Comparison of ENCODE assay signal across 8 cellular contexts in the genomic region with DNA sequence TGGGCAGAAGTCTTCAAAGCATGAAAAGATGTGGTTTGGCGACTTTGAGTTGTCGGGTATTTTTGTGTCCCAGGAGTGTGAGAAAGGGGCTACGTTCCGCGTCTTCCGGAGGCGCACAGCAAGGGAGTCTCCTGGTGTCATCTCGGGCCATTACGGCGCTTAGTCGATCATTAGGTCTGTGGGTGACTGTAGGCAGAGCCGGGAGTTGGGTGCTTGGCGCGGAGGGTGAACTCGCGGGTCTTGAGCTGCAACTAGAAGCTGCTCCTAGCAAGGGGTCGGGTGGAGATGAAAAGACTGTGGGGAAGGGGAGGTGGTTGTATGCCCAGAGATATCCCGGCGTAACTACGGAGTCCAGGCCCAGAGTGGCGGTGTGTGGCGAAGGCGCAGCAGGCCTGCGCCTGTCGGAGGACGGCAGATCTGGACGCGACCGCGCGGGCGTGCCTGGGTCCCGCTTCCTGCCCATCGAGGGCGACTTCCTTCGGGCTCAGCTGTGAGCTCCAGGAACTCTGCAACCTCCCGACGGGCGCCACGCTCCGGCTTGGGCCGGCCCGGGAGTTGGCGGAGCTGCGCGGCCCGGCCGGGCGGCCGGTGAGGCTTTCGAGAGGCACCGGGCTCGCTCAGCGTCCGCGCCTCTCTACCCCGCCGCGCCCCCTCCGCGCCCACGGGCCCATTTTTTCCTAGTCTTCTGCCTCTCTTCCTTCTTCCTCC. TPM values are rescaled to one million over a fixed set of nuclear protein-coding genes. Genes with fewer than 3 reads are reported as not detected.
DNase-seq lines count a peak whose midpoint lies in the region; ATAC-seq and TF ChIP-seq lines count a peak whose summit lies in the region.

No MANE protein-coding gene starts in this region.

- H4K20me1 ChIP-seq in DOHH2 (ENCODE audit: control insufficient read depth, insufficient read depth, low read depth, low read length) (no peaks in the 10 kb centered on the region), IMR-90 (ENCODE audit: insufficient read depth, low read length) (peaks cover 5% of the 10 kb centered on the region), neural cell (ENCODE audit: insufficient read depth) (no peaks in the 10 kb centered on the region)

- H3K79me2 ChIP-seq in DOHH2 (ENCODE audit: control insufficient read depth, low read length) (no peaks in the 10 kb centered on the region), neural cell (replicated peaks; ENCODE audit: insufficient read depth, low read length) (no peaks in the 10 kb centered on the region)

- no peak for TF ChIP-seq RAD21 in IMR-90 (IDR thresholded peaks at IDR 0.05; ENCODE audit: low read length)
- no peak for TF ChIP-seq RAD21 in neural cell (conservative IDR thresholded peaks at IDR 0.05)

- H2AK5ac ChIP-seq in IMR-90 (ENCODE audit: low read depth, low read length), result no peak overlapping the region

- H3K4me2 ChIP-seq in DOHH2 (ENCODE audit: low read length) (peak overlapping the region; percentile 73), IMR-90 (ENCODE audit: low read depth, low read length) (peak overlapping the region; percentile 34; the same call in 1 of the 2 replicates), neural cell (ENCODE audit: low read length) (no peak overlapping the region)

- H3K9me2 ChIP-seq in DOHH2 (replicated peaks; ENCODE audit: control insufficient read depth, low read length) (no peaks in the 10 kb centered on the region), neural cell (ENCODE audit: insufficient read depth, low read length) (no peaks in the 10 kb centered on the region)

- H2BK120ac ChIP-seq in IMR-90 (ENCODE audit: low read depth, low read length), result no peak overlapping the region

- H3K14ac ChIP-seq in IMR-90 (replicated peaks; ENCODE audit: low read depth, low read length), result no peak overlapping the region

- H2BK20ac ChIP-seq in IMR-90 (ENCODE audit: low read depth, low read length), result no peak overlapping the region; the same call in 1 of the 2 replicates

- H3K36me3 Mint-ChIP-seq in dendritic cell treated with granulocyte-macrophage colony-stimulating factor and Interleukin-4, amounts not matched to agents 40 ng/mL and 50 ng/mL, for 4 days (ENCODE audit: low read depth), result peaks cover 7% of the 10 kb centered on the region

- H3K4me1 ChIP-seq in DOHH2 (ENCODE audit: control insufficient read depth, low read length) (peaks cover 33% of the 10 kb centered on the region), IMR-90 (ENCODE audit: control insufficient read depth, insufficient read depth, low read length) (no peaks in the 10 kb centered on the region; the same call in 1 of the 2 replicates)

- H3K4me3 ChIP-seq in DOHH2 (ENCODE audit: low read length) (peak overlapping the region; percentile 77), IMR-90 (ENCODE audit: insufficient read depth, low read depth, low read length) (peak overlapping the region; percentile 21; the same call in 1 of the 2 replicates), neural cell (ENCODE audit: low read length) (peak overlapping the region; percentile 61)

- peak overlapping the region; percentile 56; the same call in 1 of the 2 replicates for H3K23ac ChIP-seq in IMR-90 (ENCODE audit: low read depth, low read length)

- H3K56ac ChIP-seq in IMR-90 (ENCODE audit: extremely low read depth, insufficient read depth, low read length), result no peak overlapping the region

- H3K9me3 Mint-ChIP-seq in dendritic cell treated with granulocyte-macrophage colony-stimulating factor and Interleukin-4, amounts not matched to agents 40 ng/mL and 50 ng/mL, for 4 days, result no peaks in the 10 kb centered on the region

- H3K79me1 ChIP-seq in IMR-90 (ENCODE audit: low read depth in 1 of 2, low read length in 2 of 2), result no peaks in the 10 kb centered on the region

- peak overlapping the region; percentile 74 for H3K4me3 Mint-ChIP-seq in dendritic cell treated with granulocyte-macrophage colony-stimulating factor and Interleukin-4, amounts not matched to agents 40 ng/mL and 50 ng/mL, for 4 days

- H3K27ac ChIP-seq in DOHH2 (ENCODE audit: low read depth, low read length) (no peak overlapping the region), IMR-90 (ENCODE audit: insufficient read depth, low read length) (no peak overlapping the region), neural cell (ENCODE audit: low read length) (no peak overlapping the region)

- dilution Hi-C loops in IMR-90 (cut with HindIII; ENCODE audit: low sequenced_read_pairs, unreplicated experiment), result no loop called here

- CTCF ChIA-PET in IMR-90 (lab: Yijun Ruan, JAX), result no interaction called here

- no peak overlapping the region for H3K18ac ChIP-seq in IMR-90 (ENCODE audit: low read depth, low read length)

- no peak for DNase-seq in IMR-90
- DNase-seq in GF-D8 (lab: John Stamatoyannopoulos, UW), result no peak
- DNase-seq in inferior parietal cortex (ENCODE audit: extremely low spot score), result no peak

- in situ Hi-C loops in IMR-90 (cut with MboI; ENCODE audit: low sequenced_read_pairs), result loop anchor here (5.0 kb wide), 2 partner anchors 695 to 815 kb away; no protein-coding TSS in a partner anchor

- H2AFZ ChIP-seq in IMR-90 (replicated peaks; ENCODE audit: low read length, poor library complexity) (peak overlapping the region; percentile 81), neural cell (ENCODE audit: low read depth, low read length) (no peak overlapping the region)

- H3K4ac ChIP-seq in IMR-90 (ENCODE audit: low read depth, low read length), result no peak overlapping the region

- POLR2A ChIA-PET in IMR-90 (lab: Charles Lee; ENCODE audit: unreplicated experiment), result no interaction called here

- H4K91ac ChIP-seq in IMR-90 (ENCODE audit: insufficient read depth, low read depth, low read length), result no peak overlapping the region

- H2BK15ac ChIP-seq in IMR-90 (ENCODE audit: low read depth, low read length), result no peak overlapping the region

- no peak overlapping the region for H3K27ac Mint-ChIP-seq in dendritic cell treated with granulocyte-macrophage colony-stimulating factor and Interleukin-4, amounts not matched to agents 40 ng/mL and 50 ng/mL, for 4 days

- intact Hi-C loops in IMR-90 (cut with micrococcal nuclease), result loop anchor here (5.0 kb wide), 2 partner anchors 145 to 1780 kb away; no protein-coding TSS in a partner anchor
- intact Hi-C loops in dendritic cell treated with granulocyte-macrophage colony-stimulating factor and Interleukin-4, amounts not matched to agents 40 ng/mL and 50 ng/mL, for 4 days (cut with micrococcal nuclease), result no loop called here

- peaks cover 2% of the 10 kb centered on the region; the same call in 1 of the 2 replicates for H3K9me1 ChIP-seq in IMR-90 (ENCODE audit: insufficient read depth, low read length)

- H3K27me3 ChIP-seq in DOHH2 (ENCODE audit: control insufficient read depth, low read length), result peaks cover 44% of the 10 kb centered on the region
- H3K27me3 ChIP-seq in IMR-90 (ENCODE audit: control insufficient read depth, insufficient read depth, low read length), result peaks cover 53% of the 10 kb centered on the region
- peaks cover 90% of the 10 kb centered on the region for H3K27me3 ChIP-seq in neural cell (ENCODE audit: insufficient read depth, low read depth, low read length)

- BruUV-seq in IMR-90 (replicated peaks; lab: Mats Ljungman, UMichigan), result no TSS peak

- H4K5ac ChIP-seq in IMR-90 (ENCODE audit: low read depth, low read length), result no peak overlapping the region

- H3K9ac ChIP-seq in IMR-90 (ENCODE audit: low read depth, low read length), result no peak overlapping the region
- no peak overlapping the region for H3K9ac ChIP-seq in neural cell (ENCODE audit: low read length)

- H3K36me3 ChIP-seq in DOHH2 (ENCODE audit: control insufficient read depth, low read length) (no peaks in the 10 kb centered on the region), IMR-90 (ENCODE audit: control insufficient read depth, insufficient read depth, low read length) (no peaks in the 10 kb centered on the region), neural cell (ENCODE audit: insufficient read depth, low read length) (no peaks in the 10 kb centered on the region)

- ATAC-seq in IMR-90 (ENCODE audit: low read depth), result no peak
- ATAC-seq in HG02642 (IDR thresholded peaks at IDR 0.05; ENCODE audit: poor library complexity, unreplicated experiment), result no peak
- no peak for ATAC-seq in GM18505 (IDR thresholded peaks at IDR 0.05; ENCODE audit: unreplicated experiment)

- H3K27me3 Mint-ChIP-seq in dendritic cell treated with granulocyte-macrophage colony-stimulating factor and Interleukin-4, amounts not matched to agents 40 ng/mL and 50 ng/mL, for 4 days, result peaks cover 92% of the 10 kb centered on the region

- no peak for TF ChIP-seq CTCF in DOHH2 (IDR thresholded peaks at IDR 0.05; ENCODE audit: low read depth, low read length, poor library complexity, severe bottlenecking)
- no peak for TF ChIP-seq CTCF in IMR-90 (conservative IDR thresholded peaks at IDR 0.05; ENCODE audit: low read depth, low read length)
- TF ChIP-seq CTCF in neural cell (IDR thresholded peaks at IDR 0.05; ENCODE audit: poor library complexity, severe bottlenecking), result no peak

- WGBS in IMR-90 (ENCODE audit: extremely low coverage in 2 of 2, insufficient read length in 1 of 2), 2 experiments, result 6% methylated on average over 33 of the region's 62 CpGs; no CpG with 5 or more reads in 1 of the 2 experiments

- no peak overlapping the region for H2BK5ac ChIP-seq in IMR-90 (ENCODE audit: low read depth, low read length, poor library complexity, severe bottlenecking)

- peak overlapping the region; percentile 71 for H2AK9ac ChIP-seq in IMR-90 (replicated peaks; ENCODE audit: low read depth, low read length, poor library complexity)

- H4K8ac ChIP-seq in IMR-90 (ENCODE audit: low read depth in 2 of 2, low read length in 2 of 2), result no peak overlapping the region

- H3K9me3 ChIP-seq in DOHH2 (ENCODE audit: control insufficient read depth, insufficient read depth, low read length) (no peaks in the 10 kb centered on the region), IMR-90 (ENCODE audit: control insufficient read depth, insufficient read depth, low read length) (peaks cover 11% of the 10 kb centered on the region), neural cell (ENCODE audit: low read length) (peaks cover 6% of the 10 kb centered on the region)

- H3K4me1 Mint-ChIP-seq in dendritic cell treated with granulocyte-macrophage colony-stimulating factor and Interleukin-4, amounts not matched to agents 40 ng/mL and 50 ng/mL, for 4 days (ENCODE audit: low read depth), result peaks cover 57% of the 10 kb centered on the region

- TF ChIP-seq POLR2A in IMR-90 (IDR thresholded peaks at IDR 0.05; ENCODE audit: low read depth, low read length) (no peak), GM18505 (IDR thresholded peaks at IDR 0.05; ENCODE audit: borderline replicate concordance, extremely low read depth, insufficient read depth, insufficient read length) (no peak)

- no peak for TF ChIP-seq EP300 in neural cell (conservative IDR thresholded peaks at IDR 0.05; ENCODE audit: poor library complexity, severe bottlenecking)

- H3F3A ChIP-seq in DOHH2 (ENCODE audit: control insufficient read depth, insufficient read depth), result peaks cover 14% of the 10 kb centered on the region
- H3F3A ChIP-seq in neural cell (ENCODE audit: insufficient read depth, low read length, poor library complexity, severe bottlenecking), result no peaks in the 10 kb centered on the region

RNA-seq across cellular contexts. Expression of a gene that starts 2.7 kb away (rescaled TPM):
- total RNA-seq in IMR-90 (2012; rRNA removed), result under 0.01 TPM in 1 of 2 replicates, not detected in the other
- polyA plus RNA-seq in IMR-90 (2012; rRNA removed), result 0.05 and 0.09 TPM in 2 replicates
- 0.02 and 0.08 TPM in 2 replicates for polyA plus RNA-seq in IMR-90 (2012; cell fraction: cytosol; rRNA removed)
- polyA plus RNA-seq in IMR-90 (2012; cell fraction: nucleus; rRNA removed; ENCODE audit: low replicate concordance), result 0.17 and 0.25 TPM in 2 replicates
- polyA plus RNA-seq in neural cell, result not detected in 2 replicates
- polyA minus RNA-seq in neural cell, result not detected in 2 replicates

Comparison
In these comparisons a context has a peak if more than half of its experiments do, and no peak if none do; other contexts are left out.
1. H3K4me3 ChIP-seq: peak in every context shown above with its lines; median percentile 77 in DOHH2; 61 in neural cell; 21 in IMR-90.